24 cellular contexts compared by ENCODE assay signal in the genomic region with DNA sequence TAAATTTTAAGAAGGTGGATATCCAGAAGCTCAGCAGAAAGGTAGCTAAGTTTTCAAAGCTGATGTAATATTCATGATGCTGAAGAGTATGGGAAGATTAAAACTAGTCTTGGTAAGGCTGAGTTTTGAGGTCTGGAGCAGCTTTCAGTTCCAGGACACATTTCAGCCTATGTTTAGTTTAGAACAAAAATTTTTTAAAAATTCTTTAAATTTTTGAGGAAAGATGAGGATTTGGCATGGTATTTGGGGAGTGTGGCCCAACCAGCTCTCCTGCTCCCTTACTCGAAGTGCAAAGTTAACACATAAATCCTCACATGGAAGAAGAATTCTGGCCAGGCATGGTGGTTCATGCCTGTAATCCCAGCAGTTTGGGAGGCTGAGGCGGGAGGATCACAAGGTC.
"Had no signal": no experiment of that assay in that cellular context is flagged by ENCODE, and none has a peak within 500 bp of the region (broad histone marks: within the 10 kb centered on the region; RNA-seq: fewer than 3 reads in every experiment).

No MANE protein-coding gene starts in this region.

- H3K36me3 ChIP-seq: gastrocnemius medialis, left lung, neutrophil, prostate gland, right atrium auricular region, stomach, thyroid gland had no signal

- DNase-seq: dorsolateral prefrontal cortex; effector CD4-positive, alpha-beta T cell; foreskin fibroblast; gastrocnemius medialis; head of caudate nucleus; left cardiac atrium; left lung; mesenchymal stem cell; mucosa of descending colon; naive B cell; stimulated activated CD4-positive, alpha-beta T cell treated with anti-CD3 and anti-CD28 coated beads, Interleukin-12 subunit alpha, Interleukin-12 subunit beta, amount 100 ng/mL, for 4 hours; stimulated activated CD4-positive, alpha-beta T cell treated with anti-CD3 and anti-CD28 coated beads, Interleukin-2, amount 100 ng/mL, for 24 hours; stimulated activated CD4-positive, alpha-beta T cell treated with anti-CD3 and anti-CD28 coated beads, Interleukin-4, amount 100 ng/mL, for 24 hours; stimulated activated naive CD4-positive, alpha-beta T cell treated with Interleukin-2 at 50 U/mL for 16 hours; stomach; thyroid gland had no signal

- ATAC-seq: gastrocnemius medialis; left cardiac atrium; left lung; mucosa of descending colon; natural killer cell treated with Interleukin-12 subunit alpha and Interleukin-12 subunit beta and Interleukin-15 and Interleukin-18, amount 100 ng/mL, for 72 hours; sciatic nerve; stimulated activated effector memory CD8-positive, alpha-beta T cell treated with anti-CD3 and anti-CD28 coated beads, Interleukin-12 subunit alpha, Interleukin-12 subunit beta, amount 100 ng/mL, for 72 hours had no signal

- H3K27ac ChIP-seq: dorsolateral prefrontal cortex, gastrocnemius medialis, hepatocyte, left lung, neutrophil, prostate gland, right atrium auricular region, stomach, thyroid gland had no signal

- H2AFZ ChIP-seq: hepatocyte had no signal

- H3K4me2 ChIP-seq: hepatocyte, smooth muscle cell had no signal

- H3K27me3 ChIP-seq: dorsolateral prefrontal cortex, gastrocnemius medialis, hepatocyte, left lung, neutrophil, right atrium auricular region, stomach, thyroid gland had no signal

- H3K4me3 ChIP-seq: dorsolateral prefrontal cortex, gastrocnemius medialis, hepatocyte, left lung, mucosa of descending colon, prostate gland, right atrium auricular region, smooth muscle cell, stomach, thyroid gland had no signal

- H3K4me1 ChIP-seq: gastrocnemius medialis, left lung, prostate gland, right atrium auricular region, stomach, thyroid gland had no signal

- H3K9me3 ChIP-seq: gastrocnemius medialis, mucosa of descending colon, neutrophil, prostate gland, right atrium auricular region, stomach, thyroid gland had no signal
